ENCODE assay signal across 8 cellular contexts in the genomic region with DNA sequence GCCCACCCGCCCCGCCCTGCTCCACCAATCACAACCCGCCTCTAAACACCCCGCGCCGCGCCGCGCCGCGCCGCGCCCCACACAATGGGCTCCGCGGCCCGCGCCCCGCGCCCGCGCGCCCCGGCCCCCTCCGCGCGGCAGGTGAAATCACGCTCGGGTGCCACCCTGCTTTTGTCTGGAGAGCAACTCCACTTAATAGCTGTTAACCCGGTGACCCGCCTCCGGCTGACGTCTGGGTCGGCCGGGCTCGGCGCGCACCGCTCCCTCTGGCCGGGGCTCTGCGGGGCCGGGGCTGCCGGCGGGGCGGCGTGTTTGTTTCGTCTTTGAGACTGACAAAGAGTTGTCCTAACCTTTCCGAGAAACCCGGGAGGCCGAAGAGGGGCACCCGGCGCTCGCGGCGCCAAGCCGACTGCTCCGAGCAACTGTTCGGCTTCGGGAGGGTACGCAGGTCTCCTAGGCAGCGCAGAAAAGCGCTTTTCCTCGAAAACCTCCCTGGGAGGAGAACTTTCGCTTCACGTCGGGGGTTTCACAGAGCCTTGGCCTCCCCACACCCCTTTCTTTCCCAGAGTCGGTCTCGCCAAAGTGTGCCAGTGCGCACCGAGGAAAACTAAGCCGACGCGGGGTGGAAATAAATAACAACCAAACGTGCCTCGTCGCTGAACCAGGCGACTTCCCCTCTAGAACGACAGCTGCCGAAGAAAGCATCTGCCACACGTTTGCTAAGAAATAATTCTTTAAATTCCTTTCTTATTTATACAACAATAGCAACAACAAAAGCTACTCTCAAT.
DNase-seq lines count a peak whose midpoint lies in the region; ATAC-seq and TF ChIP-seq lines count a peak whose summit lies in the region.

No MANE protein-coding gene starts in this region.

- no peaks in the 10 kb centered on the region for H3K9me3 ChIP-seq in duodenal mucosa (ENCODE audit: control insufficient read depth in 1 of 2, low read length in 2 of 2)
- no peaks in the 10 kb centered on the region for H3K9me3 ChIP-seq in lung (ENCODE audit: control insufficient read depth in 2 of 2, insufficient read depth in 1 of 2, low read length in 1 of 2)

- H3K4me3 Mint-ChIP-seq in activated CD4-positive, alpha-beta T cell treated with anti-CD3 and anti-CD28 coated beads, Interleukin-2, amount 10 ng/mL, durations not matched to agents 7 days and 5 days, result peak overlapping the region; percentile 86

- CTCF ChIA-PET in activated CD4-positive, alpha-beta T cell treated with anti-CD3 and anti-CD28 coated beads, Interleukin-2, amount 10 ng/mL, durations not matched to agents 7 days and 5 days (lab: Charles Lee), result interaction anchor here (0.7 to 2.8 kb wide), 3 partner anchors 10 to 520 kb away, joined by 3 to 9 read pairs (median 3); no protein-coding TSS in a partner anchor

- no peaks in the 10 kb centered on the region for H3K9me3 Mint-ChIP-seq in activated CD4-positive, alpha-beta T cell treated with anti-CD3 and anti-CD28 coated beads, Interleukin-2, amount 10 ng/mL, durations not matched to agents 7 days and 5 days

- peaks cover 65% of the 10 kb centered on the region for H3K4me1 Mint-ChIP-seq in activated CD4-positive, alpha-beta T cell treated with anti-CD3 and anti-CD28 coated beads, Interleukin-2, amount 10 ng/mL, durations not matched to agents 7 days and 5 days

- H3K36me3 Mint-ChIP-seq in activated CD4-positive, alpha-beta T cell treated with anti-CD3 and anti-CD28 coated beads, Interleukin-2, amount 10 ng/mL, durations not matched to agents 7 days and 5 days (ENCODE audit: low read depth), result peaks cover 14% of the 10 kb centered on the region

- TF ChIP-seq CTCF in lung (IDR thresholded peaks at IDR 0.05; ENCODE audit: control extremely low read depth, extremely low read depth), result no peak

- no peaks in the 10 kb centered on the region for H3K27me3 Mint-ChIP-seq in activated CD4-positive, alpha-beta T cell treated with anti-CD3 and anti-CD28 coated beads, Interleukin-2, amount 10 ng/mL, durations not matched to agents 7 days and 5 days

- 0% methylated on average over 45 to 79 of the region's 79 CpGs for WGBS in lung, 2 donors

- POLR2A ChIA-PET in activated CD4-positive, alpha-beta T cell treated with anti-CD3 and anti-CD28 coated beads, Interleukin-2, amount 10 ng/mL, durations not matched to agents 7 days and 5 days (lab: Charles Lee), result no interaction called here

- DNase-seq in ACHN (peak; percentile 37), MV-4-11 (lab: John Stamatoyannopoulos, UW) (peak; percentile 20), lung (ENCODE audit: low spot score) (peak; percentile 68), NCI-H446 treated with DMSO at 0.1 percent for 48 hours (lab: John Stamatoyannopoulos, UW) (no peak)
- peak; percentile 55 for DNase-seq in activated CD4-positive, alpha-beta T cell treated with anti-CD3 and anti-CD28 coated beads, Interleukin-2, amount 10 ng/mL, durations not matched to agents 7 days and 5 days
- peak; percentile 24 for DNase-seq in stimulated activated CD8-positive, alpha-beta memory T cell treated with anti-CD3 and anti-CD28 coated beads, Interleukin-12 subunit alpha, Interleukin-12 subunit beta, amount 100 ng/mL, for 4 hours (ENCODE audit: low read depth)

- no peaks in the 10 kb centered on the region for H3K36me3 ChIP-seq in duodenal mucosa (ENCODE audit: control insufficient read depth in 1 of 2, insufficient read depth in 2 of 2, low read length in 2 of 2)
- no peaks in the 10 kb centered on the region for H3K36me3 ChIP-seq in lung (ENCODE audit: control insufficient read depth in 2 of 2, insufficient read depth in 2 of 2, low read length in 2 of 2)

- peaks cover 29 to 45% of the 10 kb centered on the region in 2 donors for H3K4me1 ChIP-seq in duodenal mucosa (ENCODE audit: control insufficient read depth in 1 of 2, insufficient read depth in 2 of 2, low read length in 2 of 2)
- peaks cover 6 to 22% of the 10 kb centered on the region in 2 donors for H3K4me1 ChIP-seq in lung (ENCODE audit: control insufficient read depth in 2 of 2, insufficient read depth in 2 of 2, low read length in 2 of 2)

- no peaks in the 10 kb centered on the region for H3K27me3 ChIP-seq in duodenal mucosa (ENCODE audit: control insufficient read depth in 1 of 2, insufficient read depth in 2 of 2, low read length in 2 of 2)
- no peaks in the 10 kb centered on the region for H3K27me3 ChIP-seq in lung (ENCODE audit: control insufficient read depth, insufficient read depth)

- H3K27ac Mint-ChIP-seq in activated CD4-positive, alpha-beta T cell treated with anti-CD3 and anti-CD28 coated beads, Interleukin-2, amount 10 ng/mL, durations not matched to agents 7 days and 5 days, result peak overlapping the region; percentile 96

- H3K27ac ChIP-seq in duodenal mucosa (ENCODE audit: low read depth, low read length), result peak overlapping the region; percentile 83
- peak overlapping the region; percentile 97 to 100 for H3K27ac ChIP-seq in lung (ENCODE audit: low read depth in 1 of 2, low read length in 1 of 2)

- in situ Hi-C loops in ACHN (cut with HindIII; ENCODE audit: low pct_ligation_motif_present, low pct_unique_long_range_greater_than_20kb, low sequenced_read_pairs), result no loop called here

- ATAC-seq in GM19438 (IDR thresholded peaks at IDR 0.05; ENCODE audit: low read depth, unreplicated experiment) (peak; percentile 28), lung (ENCODE audit: insufficient read depth, low FRiP score) (peak; percentile 48)

- peak overlapping the region; percentile 81 to 92 for H3K9ac ChIP-seq in duodenal mucosa (ENCODE audit: low read depth in 1 of 2, low read length in 2 of 2)

- peak overlapping the region; percentile 77 to 85 for H3K4me3 ChIP-seq in duodenal mucosa (ENCODE audit: low read depth in 1 of 2, low read length in 2 of 2)
- H3K4me3 ChIP-seq in lung, result peak overlapping the region; percentile 84
